Comparison of ENCODE assay signal across 24 cellular contexts in genomic region chr1:199178646-199179045, GRCh38.
"Had no signal": no experiment of that assay in that cellular context is flagged by ENCODE, and none has a peak within 500 bp of the region (broad histone marks: within the 10 kb centered on the region; RNA-seq: fewer than 3 reads in every experiment).

No MANE protein-coding gene starts in this region.

- ATAC-seq: left cardiac atrium; left lung; lower lobe of right lung; naive thymus-derived CD8-positive, alpha-beta T cell; pancreas; right cardiac atrium; stimulated activated effector memory CD8-positive, alpha-beta T cell treated with anti-CD3 and anti-CD28 coated beads, Interleukin-12 subunit alpha, Interleukin-12 subunit beta, amount 100 ng/mL, for 72 hours had no signal

- H3K36me3 ChIP-seq: left lung, lower lobe of right lung, pancreas, prostate gland, sigmoid colon, spleen, suprapubic skin, thoracic aorta, tibial nerve, vagina had no signal

- H3K9me3 ChIP-seq: left lung, lower lobe of right lung, pancreas, prostate gland, sigmoid colon, spleen, suprapubic skin, thoracic aorta, tibial nerve, vagina had no signal

- H3K4me1 ChIP-seq: left lung, lower lobe of right lung, pancreas, prostate gland, suprapubic skin, tibial nerve, vagina had no signal

- H3K27me3 ChIP-seq: left lung, pancreas, sigmoid colon, spleen, suprapubic skin, tibial nerve, vagina had no signal

- DNase-seq: kidney glomerular epithelial cell; left cardiac atrium; left lung; lower lobe of right lung; mammary epithelial cell; mesenchymal stem cell; naive thymus-derived CD8-positive, alpha-beta T cell; nucleus accumbens; pancreas; posterior cingulate gyrus; retina; right cardiac atrium; sigmoid colon; small intestine; spleen; stimulated activated CD4-positive, alpha-beta T cell treated with anti-CD3 and anti-CD28 coated beads, Interleukin-4, amount 100 ng/mL, for 24 hours; stimulated activated naive CD4-positive, alpha-beta T cell had no signal

- FAIRE-seq: keratinocyte, pancreas, small intestine had no signal

- H3K27ac ChIP-seq: left lung, lower lobe of right lung, pancreas, prostate gland, sigmoid colon, spleen, suprapubic skin, thoracic aorta, tibial nerve, vagina had no signal

- H3K4me3 ChIP-seq: left lung, lower lobe of right lung, pancreas, prostate gland, sigmoid colon, spleen, suprapubic skin, thoracic aorta, tibial nerve, vagina had no signal
